ENCODE assay signal across 9 cellular contexts in genomic region chr9:14313951-14314423, GRCh38. TPM values are rescaled to one million over a fixed set of nuclear protein-coding genes. Genes with fewer than 3 reads are reported as not detected.
DNase-seq lines count a peak whose midpoint lies in the region; ATAC-seq and TF ChIP-seq lines count a peak whose summit lies in the region.
"Had no signal": no experiment of that assay in that cellular context is flagged by ENCODE, and none has a peak within 500 bp of the region (broad histone marks: within the 10 kb centered on the region; RNA-seq: fewer than 3 reads in every experiment).

Gene NFIB, minus strand, starts transcription at chr9:14314141. Its CDS starts 630 bp downstream, at chr9:14313511.

- H3K27ac ChIP-seq in adrenal gland (peak within 1 kb of the TSS; percentile 96 to 99 (median 97)), heart right ventricle (peak within 1 kb of the TSS; percentile 96 to 100 (median 99))

- intact Hi-C loops in adrenal gland (cut with DNase I) = no loop called here
- intact Hi-C loops in heart right ventricle (cut with DNase I) = loop anchor here in 9 of 10 donors (2.0 to 10.0 kb wide), 18 partner anchors 33 to 749 kb away; no protein-coding TSS in a partner anchor

- ATAC-seq in heart right ventricle (peak; percentile 5 to 43 (median 21)), HG03460 (IDR thresholded peaks at IDR 0.05; ENCODE audit: unreplicated experiment) (no peak), GM18858 (IDR thresholded peaks at IDR 0.05; ENCODE audit: unreplicated experiment) (no peak), GM21390 (IDR thresholded peaks at IDR 0.05; ENCODE audit: unreplicated experiment) (no peak)

- H3K9me3 ChIP-seq in adrenal gland (replicated peaks in 1 of 3) = no peaks in the 10 kb centered on the region
- H3K9me3 ChIP-seq in heart right ventricle = no peaks in the 10 kb centered on the region

- no peaks in the 10 kb centered on the region for H3K36me3 ChIP-seq in adrenal gland (replicated peaks in 1 of 2)
- H3K36me3 ChIP-seq in heart right ventricle = no peaks in the 10 kb centered on the region

- H3K4me3 ChIP-seq in GM08714 (ENCODE audit: low read length) (peak within 1 kb of the TSS; percentile 73), adrenal gland (peak within 1 kb of the TSS; percentile 78 to 82 (median 79)), heart right ventricle (peak within 1 kb of the TSS; percentile 55 to 94 (median 76))

- TF ChIP-seq POLR2A in adrenal gland (IDR thresholded peaks at IDR 0.05) = no peak

- H3K27me3 ChIP-seq in adrenal gland = no peaks in the 10 kb centered on the region
- peaks cover 0 to 68% (median 0%) of the 10 kb centered on the region in 7 donors for H3K27me3 ChIP-seq in heart right ventricle

- TF ChIP-seq CTCF in adrenal gland (IDR thresholded peaks at IDR 0.05) (no peak), heart right ventricle (IDR thresholded peaks at IDR 0.05) (no peak)

- peaks cover 0 to 47% of the 10 kb centered on the region in 2 donors for H3K4me1 ChIP-seq in adrenal gland (replicated peaks in 1 of 2)
- peaks cover 0 to 55% (median 37%) of the 10 kb centered on the region in 9 donors for H3K4me1 ChIP-seq in heart right ventricle

- DNase-seq in M059J (ENCODE audit: low read depth) (peak; percentile 63), adrenal gland (peak; percentile 77 to 86 (median 80)), heart right ventricle (peak; percentile 57 to 58), pons (ENCODE audit: low spot score) (peak; percentile 44)

- WGBS in adrenal gland, 4 donors = 0 to 1% (median 0%) methylated on average over 7 to 63 of the region's 63 CpGs
- 1% methylated on average over 34 to 62 of the region's 63 CpGs for WGBS in heart right ventricle, 2 donors

RNA-seq across cellular contexts. Expression of gene NFIB, which starts in this region (rescaled TPM):
- 2.5 and 4.1 TPM in 2 replicates for total RNA-seq in M059J (2014; rRNA removed; shearing (Covaris generic))
- total RNA-seq in adrenal gland = 10 to 100 TPM; 28.9 to 84.1 (median 57.7) TPM
- polyA plus RNA-seq in adrenal gland = 10 to 100 TPM; 10.9 to 15.0 (median 13.7) TPM
- 100 to 1,000 TPM in 9 of 10 donors, 10 to 100 TPM in 1; 96.8 to 145 (median 126) TPM for total RNA-seq in heart right ventricle
- polyA plus RNA-seq in heart right ventricle = 10 to 100 TPM; 16.7 to 37.2 TPM
- total RNA-seq: activated CD8-positive, alpha-beta memory T cell treated with anti-CD3 and anti-CD28 coated beads for 36 hours had no signal

Comparison
In these comparisons a context has a peak if more than half of its experiments do, and no peak if none do; other contexts are left out.
1. ATAC-seq: peak in heart right ventricle (8 of 8); none in HG03460 (single experiment), GM18858 (single experiment) and GM21390 (single experiment).
2. intact Hi-C loops: an anchor here in heart right ventricle (2.0 to 10.0 kb wide); none called in adrenal gland.
3. Peak in every context shown above with its lines, with median percentiles within 50 percentile points of each other: H3K4me3 ChIP-seq and DNase-seq.